7 cellular contexts compared by ENCODE assay signal in genomic region chr2:240428245-240428644, GRCh38.
"Had no signal": no experiment of that assay in that cellular context is flagged by ENCODE, and none has a peak within 500 bp of the region (broad histone marks: within the 10 kb centered on the region; RNA-seq: fewer than 3 reads in every experiment).

No MANE protein-coding gene starts in this region.

- H3K4me3 ChIP-seq: pancreas had no signal

- H3K27me3 ChIP-seq: pancreas had no signal

- H3K4me3 Mint-ChIP-seq: endodermal cell; stimulated activated naive B cell treated with anti-CD40 and anti-IgM and Interleukin-4, amounts not matched to agents 10 μg/mL and 1 μg/mL and 100 μg/mL, for 72 hours had no signal

- H3K9me3 ChIP-seq: pancreas had no signal

- H3K27ac Mint-ChIP-seq: endodermal cell had no signal

- DNase-seq: activated CD4-positive, alpha-beta T cell treated with anti-CD3 and anti-CD28 coated beads for 4 hours; anterior cingulate cortex; endodermal cell; erythroblast; stimulated activated naive B cell treated with anti-CD40 and anti-IgM and Interleukin-4, amounts not matched to agents 10 μg/mL and 1 μg/mL and 100 μg/mL, for 72 hours; T-helper 9 cell had no signal

- H3K4me1 Mint-ChIP-seq: endodermal cell had no signal

- H3K36me3 ChIP-seq: pancreas had no signal

- ATAC-seq: pancreas had no signal
